Comparison of ENCODE assay signal across 15 cellular contexts in genomic region chr7:143511593-143512047, GRCh38. TPM values are rescaled to one million over a fixed set of nuclear protein-coding genes. Genes with fewer than 3 reads are reported as not detected.
"Had no signal": no experiment of that assay in that cellular context is flagged by ENCODE, and none has a peak within 500 bp of the region (broad histone marks: within the 10 kb centered on the region; RNA-seq: fewer than 3 reads in every experiment).

No MANE protein-coding gene starts in this region.

- ATAC-seq: stimulated activated naive B cell treated with anti-CD40 and anti-IgM and Interleukin-4, amounts not matched to agents 10 μg/mL and 1 μg/mL and 100 μg/mL, for 72 hours had no signal

- H3K4me1 ChIP-seq: pancreas had no signal

- H3K9me3 Mint-ChIP-seq: activated naive CD4-positive, alpha-beta T cell treated with anti-CD3 and anti-CD28 coated beads, Interleukin-2, amount 50 U/mL, for 24 hours; neural crest cell; stimulated activated naive B cell treated with anti-CD40 and anti-IgM and Interleukin-4, amounts not matched to agents 10 μg/mL and 1 μg/mL and 100 μg/mL, for 72 hours had no signal

- H3K27me3 Mint-ChIP-seq: activated naive CD4-positive, alpha-beta T cell treated with anti-CD3 and anti-CD28 coated beads, Interleukin-2, amount 50 U/mL, for 24 hours; stimulated activated naive B cell treated with anti-CD40 and anti-IgM and Interleukin-4, amounts not matched to agents 10 μg/mL and 1 μg/mL and 100 μg/mL, for 72 hours had no signal

- H3K4me3 Mint-ChIP-seq: activated naive CD4-positive, alpha-beta T cell treated with anti-CD3 and anti-CD28 coated beads, Interleukin-2, amount 50 U/mL, for 24 hours; mesothelial cell of epicardium; neural crest cell; stimulated activated naive B cell treated with anti-CD40 and anti-IgM and Interleukin-4, amounts not matched to agents 10 μg/mL and 1 μg/mL and 100 μg/mL, for 72 hours had no signal

- H3K27ac Mint-ChIP-seq: activated naive CD4-positive, alpha-beta T cell treated with anti-CD3 and anti-CD28 coated beads, Interleukin-2, amount 50 U/mL, for 24 hours; mesothelial cell of epicardium; stimulated activated naive B cell treated with anti-CD40 and anti-IgM and Interleukin-4, amounts not matched to agents 10 μg/mL and 1 μg/mL and 100 μg/mL, for 72 hours had no signal

- H3K4me3 ChIP-seq: smooth muscle cell had no signal

- H3K36me3 ChIP-seq: brain microvascular endothelial cell, pancreas had no signal

- DNase-seq: activated effector memory CD4-positive, alpha-beta T cell treated with Interleukin-2 at 50 U/mL for 16 hours; activated T-cell treated with anti-CD3 and anti-CD28 coated beads, Interleukin-2, amount 50 U/mL, for 1 hour; brain microvascular endothelial cell; dermis blood vessel endothelial cell; head of caudate nucleus; stimulated activated naive B cell treated with anti-CD40 and anti-IgM and Interleukin-4, amounts not matched to agents 10 μg/mL and 1 μg/mL and 100 μg/mL, for 72 hours; T-helper 2 cell had no signal

- H3K9me3 ChIP-seq: pancreas had no signal

- H3K4me1 Mint-ChIP-seq: activated naive CD4-positive, alpha-beta T cell treated with anti-CD3 and anti-CD28 coated beads, Interleukin-2, amount 50 U/mL, for 24 hours; neural crest cell; stimulated activated naive B cell treated with anti-CD40 and anti-IgM and Interleukin-4, amounts not matched to agents 10 μg/mL and 1 μg/mL and 100 μg/mL, for 72 hours had no signal

- H3K27ac ChIP-seq: brain microvascular endothelial cell, pancreas had no signal

- H3K27me3 ChIP-seq: brain microvascular endothelial cell, pancreas had no signal

- H3K36me3 Mint-ChIP-seq: mesothelial cell of epicardium; stimulated activated naive B cell treated with anti-CD40 and anti-IgM and Interleukin-4, amounts not matched to agents 10 μg/mL and 1 μg/mL and 100 μg/mL, for 72 hours had no signal

RNA-seq across cellular contexts. Expression of gene TAS2R41, which starts 33.9 kb away (rescaled TPM):
- total RNA-seq: cerebellum, dermis blood vessel endothelial cell, mesothelial cell of epicardium, myocyte, neural crest cell, smooth muscle cell, ureter had no signal

RNA-seq across cellular contexts. Expression of gene CTAGE15, which starts 60.0 kb away (rescaled TPM):
- total RNA-seq: dermis blood vessel endothelial cell, neural crest cell had no signal
